ENCODE assay signal across 8 cellular contexts in genomic region chr12:59595097-59595496, GRCh38. TPM values are rescaled to one million over a fixed set of nuclear protein-coding genes. Genes with fewer than 3 reads are reported as not detected.
DNase-seq lines count a peak whose midpoint lies in the region; ATAC-seq, FAIRE-seq and TF ChIP-seq lines count a peak whose summit lies in the region.

No MANE protein-coding gene starts in this region.

- no peaks in the 10 kb centered on the region for H3K9me3 ChIP-seq in A673 (ENCODE audit: low read depth, low read length, poor library complexity, severe bottlenecking)
- no peaks in the 10 kb centered on the region for H3K9me3 ChIP-seq in GM12878 (replicated peaks; ENCODE audit: control insufficient read depth, insufficient read depth, low read length)
- H3K9me3 ChIP-seq in mucosa of rectum (ENCODE audit: control insufficient read depth in 2 of 2, low read length in 2 of 2) = no peaks in the 10 kb centered on the region

- 0% methylated on average over 1 of the region's 1 CpG for WGBS in GM12878 (ENCODE audit: insufficient coverage, insufficient replicate concordance, low lambda C conversion rate, missing lambda C conversion rate)

- SMC1A ChIA-PET in GM12878 (lab: Charles Lee; ENCODE audit: uncharacterized antibody, unreplicated experiment) = interaction anchor here (1.7 kb wide), 1 partner anchor 8 kb away, joined by 3 read pairs; no protein-coding TSS in a partner anchor

- TF ChIP-seq POLR2A in GM12878 (IDR thresholded peaks at IDR 0.05; ENCODE audit: low read depth, low read length) = no peak

- peak overlapping the region; percentile 59 for H3K9ac ChIP-seq in GM12878 (ENCODE audit: control insufficient read depth, insufficient read depth, low read length)
- H3K9ac ChIP-seq in mucosa of rectum (ENCODE audit: low read depth in 1 of 2, low read length in 2 of 2) = no peak overlapping the region

- in situ Hi-C loops in GM12878 (cut with MboI) = no loop called here

- no peak for FAIRE-seq in GM12878 (lab: Jason Lieb, UNC)

- peak overlapping the region; percentile 54 for H3K4me3 ChIP-seq in A673 (ENCODE audit: low read depth, low read length, poor library complexity, severe bottlenecking)
- peak overlapping the region; percentile 87 for H3K4me3 ChIP-seq in GM12878
- peak overlapping the region; percentile 85 to 91 for H3K4me3 ChIP-seq in mucosa of rectum (ENCODE audit: low read length in 2 of 2)

- peaks cover 58% of the 10 kb centered on the region for H3K4me1 Mint-ChIP-seq in HFFc6 (ENCODE audit: low read depth)

- CTCF ChIA-PET in A673 (lab: Charles Lee) (no interaction called here), GM12878 (lab: Yijun Ruan, JAX) (no interaction called here)

- H4K20me1 ChIP-seq in GM12878 (ENCODE audit: control insufficient read depth, insufficient read depth) = no peaks in the 10 kb centered on the region

- H3K4me3 Mint-ChIP-seq in HFFc6 = peak overlapping the region; percentile 89

- TF ChIP-seq CTCF in A673 (conservative IDR thresholded peaks at IDR 0.05; ENCODE audit: low read depth, low read length) (no peak), HFFc6 (IDR thresholded peaks at IDR 0.05) (no peak), GM12878 (IDR thresholded peaks at IDR 0.05 in 2 of 3, conservative IDR thresholded peaks at IDR 0.05 in 1 of 3; ENCODE audit: control insufficient read depth in 2 of 3, extremely low read depth in 1 of 3, insufficient read depth in 1 of 3, low read depth in 3 of 3, low read length in 3 of 3) (no peak)

- peak overlapping the region; percentile 86 for H3K4me2 ChIP-seq in GM12878 (ENCODE audit: control insufficient read depth, insufficient read depth)

- BruUV-seq in A673 (replicated peaks; lab: Mats Ljungman, UMichigan) (no TSS peak), GM12878 (replicated peaks; lab: Mats Ljungman, UMichigan) (no TSS peak)

- H3K27ac Mint-ChIP-seq in HFFc6 = peak overlapping the region; percentile 67

- no peak overlapping the region for H3K27ac ChIP-seq in A673 (ENCODE audit: low read depth, low read length, poor library complexity, severe bottlenecking)
- peak overlapping the region; percentile 59; the same call in 1 of the 2 replicates for H3K27ac ChIP-seq in GM12878 (ENCODE audit: control insufficient read depth, insufficient read depth)
- peak overlapping the region in 1 of 2 donors; percentile 51 for H3K27ac ChIP-seq in mucosa of rectum (ENCODE audit: low read depth in 2 of 2, low read length in 2 of 2)

- H3K36me3 ChIP-seq in A673 (ENCODE audit: insufficient read depth, low read length, poor library complexity, severe bottlenecking) (no peaks in the 10 kb centered on the region), GM12878 (ENCODE audit: control insufficient read depth in 2 of 2, insufficient read depth in 2 of 2, low read length in 1 of 2) (no peaks in the 10 kb centered on the region), mucosa of rectum (ENCODE audit: control insufficient read depth in 2 of 2, insufficient read depth in 2 of 2, low read length in 2 of 2) (no peaks in the 10 kb centered on the region)

- DNase-seq in A673 (ENCODE audit: low spot score) = no peak
- no peak for DNase-seq in HFFc6
- no peak for DNase-seq in GM12878 (ENCODE audit: low read depth, low spot score)
- DNase-seq in NCI-H2029 (lab: John Stamatoyannopoulos, UW) = no peak
- DNase-seq in SW480 (ENCODE audit: low spot score) = no peak

- H3K27me3 ChIP-seq in A673 (replicated peaks; ENCODE audit: insufficient read depth, low read depth, low read length, poor library complexity) (no peaks in the 10 kb centered on the region), GM12878 (replicated peaks in 1 of 2; ENCODE audit: control insufficient read depth in 2 of 2, insufficient read depth in 2 of 2, low read length in 1 of 2) (no peaks in the 10 kb centered on the region), mucosa of rectum (ENCODE audit: control insufficient read depth in 2 of 2, insufficient read depth in 2 of 2, low read length in 2 of 2) (no peaks in the 10 kb centered on the region)

- intact Hi-C loops in A673 (cut with micrococcal nuclease; ENCODE audit: unreplicated experiment) (no loop called here), GM12878 (cut with micrococcal nuclease; ENCODE audit: unreplicated experiment) (loop anchor here (5.0 kb wide), 2 partner anchors 182 to 197 kb away; no protein-coding TSS in a partner anchor)

- H2AFZ ChIP-seq in GM12878 (ENCODE audit: control insufficient read depth, low read depth, low read length) = peak overlapping the region; percentile 61

- H3K79me2 ChIP-seq in GM12878 (ENCODE audit: control insufficient read depth, insufficient read depth, low read length) = no peaks in the 10 kb centered on the region; the same call in none of the 2 replicates

- H3K4me1 ChIP-seq in A673 (ENCODE audit: insufficient read depth, low read length, poor library complexity, severe bottlenecking) (no peaks in the 10 kb centered on the region), GM12878 (ENCODE audit: control insufficient read depth, insufficient read depth, low read length) (no peaks in the 10 kb centered on the region), mucosa of rectum (ENCODE audit: control insufficient read depth in 2 of 2, insufficient read depth in 2 of 2, low read length in 2 of 2) (peaks cover 0 to 9% of the 10 kb centered on the region in 2 donors)

- POLR2A ChIA-PET in A673 (lab: Charles Lee; ENCODE audit: low non-redundant PET) = no interaction called here
- POLR2A ChIA-PET in GM12878 (lab: Charles Lee) = no interaction called here

- H3K9me3 Mint-ChIP-seq in HFFc6 = no peaks in the 10 kb centered on the region

- peaks cover 13% of the 10 kb centered on the region for H3K36me3 Mint-ChIP-seq in HFFc6 (ENCODE audit: low read depth)

- no peak for TF ChIP-seq RAD21 in GM12878 (IDR thresholded peaks at IDR 0.05; ENCODE audit: insufficient read depth, low read depth, low read length)

- RAD21 ChIA-PET in GM12878 (lab: Charles Lee; ENCODE audit: unreplicated experiment) = interaction anchor here (0.9 to 1.5 kb wide), 2 partner anchors 42 to 299 kb away, joined by 3 read pairs; no protein-coding TSS in a partner anchor

- H3K27me3 Mint-ChIP-seq in HFFc6 (ENCODE audit: insufficient read depth) = peaks cover 3% of the 10 kb centered on the region; the same call in 1 of the 2 replicates

- TF ChIP-seq EP300 in GM12878 (IDR thresholded peaks at IDR 0.05; ENCODE audit: borderline replicate concordance in 1 of 2, control insufficient read depth in 1 of 2, low read depth in 2 of 2, low read length in 2 of 2) = no peak

- no peak for ATAC-seq in GM12878
- no peak for ATAC-seq in GM19324 (IDR thresholded peaks at IDR 0.05; ENCODE audit: low FRiP score, unreplicated experiment)
- no peak for ATAC-seq in GM21717 (IDR thresholded peaks at IDR 0.05; ENCODE audit: unreplicated experiment)

TF ChIP-seq in GM12878, 131 proteins besides CTCF, POLR2A, EP300 and RAD21 (continues in another document):
- TF ChIP-seq CBX3 (IDR thresholded peaks at IDR 0.05; ENCODE audit: borderline replicate concordance, low read depth) (no peak), HCFC1 (IDR thresholded peaks at IDR 0.05; ENCODE audit: low read length) (no peak), HDGF (IDR thresholded peaks at IDR 0.05) (no peak), POU2F2 (IDR thresholded peaks at IDR 0.05; ENCODE audit: borderline replicate concordance, low read depth, low read length) (no peak), TCF3 (IDR thresholded peaks at IDR 0.05; ENCODE audit: borderline replicate concordance, insufficient read depth, low read depth, low read length) (no peak), GABPA (IDR thresholded peaks at IDR 0.05; ENCODE audit: low read depth) (no peak), MTA2 (IDR thresholded peaks at IDR 0.05; ENCODE audit: low read depth) (no peak), MYB (IDR thresholded peaks at IDR 0.05; ENCODE audit: borderline replicate concordance, low read depth, low read length) (no peak)
- TF ChIP-seq, protein P1, sequence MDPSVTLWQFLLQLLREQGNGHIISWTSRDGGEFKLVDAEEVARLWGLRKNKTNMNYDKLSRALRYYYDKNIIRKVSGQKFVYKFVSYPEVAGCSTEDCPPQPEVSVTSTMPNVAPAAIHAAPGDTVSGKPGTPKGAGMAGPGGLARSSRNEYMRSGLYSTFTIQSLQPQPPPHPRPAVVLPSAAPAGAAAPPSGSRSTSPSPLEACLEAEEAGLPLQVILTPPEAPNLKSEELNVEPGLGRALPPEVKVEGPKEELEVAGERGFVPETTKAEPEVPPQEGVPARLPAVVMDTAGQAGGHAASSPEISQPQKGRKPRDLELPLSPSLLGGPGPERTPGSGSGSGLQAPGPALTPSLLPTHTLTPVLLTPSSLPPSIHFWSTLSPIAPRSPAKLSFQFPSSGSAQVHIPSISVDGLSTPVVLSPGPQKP (IDR thresholded peaks at IDR 0.05; ENCODE audit: low read depth, low read length) = no peak

RNA-seq across cellular contexts. Expression of gene SLC16A7, which starts 0.7 kb away (rescaled TPM):
- 1.9 and 2.5 TPM in 2 replicates for total RNA-seq in A673 (2021)
- total RNA-seq in HFFc6 (2021; fragmentation: NEBNext Ultra II Directional; extraction: Animal tissue kit (Norgen Biotek cat#: 25700)) = 10 to 100 TPM; 38.3 to 49.6 (median 41.7) TPM
- total RNA-seq in GM12878 (2013; cell fraction: nucleolus; rRNA removed) = 27.9 and 41.1 TPM in 2 replicates
- 11.0 and 11.1 TPM in 2 replicates for total RNA-seq in GM12878 (2014; rRNA removed)
- 11.9 and 12.9 TPM in 2 replicates for total RNA-seq in GM12878 (2014; rRNA removed; fragmentation: Illumina TruSeq; extraction: Trizol)
- total RNA-seq in GM12878 (2021) = 10.6 and 12.5 TPM in 2 replicates
- 1.4 TPM for polyA plus RNA-seq in GM12878 (2011; ENCODE audit: low read depth)
- 10.7 and 15.6 TPM in 2 replicates for polyA plus RNA-seq in GM12878 (2011; rRNA removed)
- 4.0 and 6.3 TPM in 2 replicates for polyA plus RNA-seq in GM12878 (2011; cell fraction: cytosol; rRNA removed)
- 8.6 TPM in 2 replicates for polyA plus RNA-seq in GM12878 (2011; cell fraction: nucleus; rRNA removed)
- polyA plus RNA-seq in GM12878 (2012) = 2.8 and 2.9 TPM in 2 replicates
- 5.1 and 6.5 TPM in 2 replicates for polyA plus RNA-seq in GM12878 (2014; fragmentation: Illumina TruSeq; extraction: Trizol)
- polyA plus RNA-seq in GM12878 (2014; fragmentation: Nextera tagmentation; extraction: Ambion mirVana) = 1 to 10 TPM; 1.5 to 4.2 TPM
- polyA plus RNA-seq in GM12878 (2014; rRNA removed) = 4.7 and 5.3 TPM in 2 replicates
- 1 to 10 TPM; 5.2 to 6.8 TPM for polyA plus RNA-seq in GM12878 (2016; fragmentation: Nextera tagmentation; extraction: Ambion mirVana)
- polyA minus RNA-seq in GM12878 (2011; rRNA and poly(A)+ RNA removed) = 27.7 and 35.1 TPM in 2 replicates
- 9.2 and 12.3 TPM in 2 replicates for polyA minus RNA-seq in GM12878 (2011; cell fraction: cytosol; rRNA and poly(A)+ RNA removed)
- polyA minus RNA-seq in GM12878 (2011; cell fraction: nucleus; rRNA and poly(A)+ RNA removed) = 36.3 and 47.2 TPM in 2 replicates
